In genomic region chr19:17289489-17289888, GRCh38 we compare ENCODE assay signal across 8 cellular contexts. TPM values are rescaled to one million over a fixed set of nuclear protein-coding genes. Genes with fewer than 3 reads are reported as not detected.
A peak's percentile ranks its signal among the peaks of the same experiment; 100 is the strongest.
DNase-seq lines count a peak whose midpoint lies in the region; ATAC-seq and TF ChIP-seq lines count a peak whose summit lies in the region.

No MANE protein-coding gene starts in this region.

- H3K9me3 Mint-ChIP-seq in CD14-positive monocyte, result peaks cover 0 to under 1% (median 0%) of the 10 kb centered on the region in 7 donors
- H3K9me3 Mint-ChIP-seq in activated CD8-positive, alpha-beta T cell treated with anti-CD3 and anti-CD28 coated beads, Interleukin-2, amount 10 ng/mL, durations not matched to agents 7 days and 5 days (ENCODE audit: insufficient read depth), result no peaks in the 10 kb centered on the region
- no peaks in the 10 kb centered on the region for H3K9me3 Mint-ChIP-seq in effector memory CD8-positive, alpha-beta T cell

- no peak overlapping the region for H3K27ac Mint-ChIP-seq in CD14-positive monocyte
- H3K27ac Mint-ChIP-seq in activated CD8-positive, alpha-beta T cell treated with anti-CD3 and anti-CD28 coated beads, Interleukin-2, amount 10 ng/mL, durations not matched to agents 7 days and 5 days, result no peak overlapping the region
- no peak overlapping the region for H3K27ac Mint-ChIP-seq in effector memory CD8-positive, alpha-beta T cell

- peaks cover 9 to 34% of the 10 kb centered on the region in 2 donors for H3K36me3 Mint-ChIP-seq in CD14-positive monocyte
- peaks cover 8% of the 10 kb centered on the region for H3K36me3 Mint-ChIP-seq in activated CD8-positive, alpha-beta T cell treated with anti-CD3 and anti-CD28 coated beads, Interleukin-2, amount 10 ng/mL, durations not matched to agents 7 days and 5 days (ENCODE audit: low read depth)
- no peaks in the 10 kb centered on the region for H3K36me3 Mint-ChIP-seq in effector memory CD8-positive, alpha-beta T cell (ENCODE audit: insufficient read depth)

- no peak for TF ChIP-seq CTCF in CD14-positive monocyte (IDR thresholded peaks at IDR 0.05)
- no peak for TF ChIP-seq CTCF in IMR-90 (conservative IDR thresholded peaks at IDR 0.05; ENCODE audit: low read depth, low read length)

- H3K27me3 ChIP-seq in IMR-90 (ENCODE audit: control insufficient read depth, insufficient read depth, low read length), result no peaks in the 10 kb centered on the region

- H3K56ac ChIP-seq in IMR-90 (ENCODE audit: extremely low read depth, insufficient read depth, low read length), result no peak overlapping the region

- H3K4me1 Mint-ChIP-seq in CD14-positive monocyte, result peaks cover 9% of the 10 kb centered on the region
- H3K4me1 Mint-ChIP-seq in activated CD8-positive, alpha-beta T cell treated with anti-CD3 and anti-CD28 coated beads, Interleukin-2, amount 10 ng/mL, durations not matched to agents 7 days and 5 days (ENCODE audit: low read depth), result peaks cover 12% of the 10 kb centered on the region
- peaks cover 5 to 6% of the 10 kb centered on the region in 2 donors for H3K4me1 Mint-ChIP-seq in effector memory CD8-positive, alpha-beta T cell (ENCODE audit: low read depth in 2 of 2)

- H4K8ac ChIP-seq in IMR-90 (ENCODE audit: low read depth in 2 of 2, low read length in 2 of 2), result peak overlapping the region; percentile 27 to 90; a peak in 3 of 4 replicates

- H3K36me3 ChIP-seq in IMR-90 (ENCODE audit: control insufficient read depth, insufficient read depth, low read length), result peaks cover 5% of the 10 kb centered on the region; the same call in 1 of the 2 replicates

- H3K4me3 ChIP-seq in IMR-90 (ENCODE audit: insufficient read depth, low read depth, low read length), result no peak overlapping the region

- 0 out of 2 replicates have a peak, but pooled peaks cover 3% of the 10 kb centered on the region for H4K20me1 ChIP-seq in IMR-90 (ENCODE audit: insufficient read depth, low read length)

- no peak for TF ChIP-seq POLR2A in IMR-90 (IDR thresholded peaks at IDR 0.05; ENCODE audit: low read depth, low read length)

- in situ Hi-C loops in IMR-90 (cut with MboI; ENCODE audit: low sequenced_read_pairs), result loop anchor here (5.0 to 10.0 kb wide), 2 partner anchors 85 to 217 kb away; no protein-coding TSS in a partner anchor

- no peak overlapping the region for H2BK5ac ChIP-seq in IMR-90 (ENCODE audit: low read depth, low read length, poor library complexity, severe bottlenecking)

- peak overlapping the region; percentile 42; the same call in 1 of the 2 replicates for H3K4me2 ChIP-seq in IMR-90 (ENCODE audit: low read depth, low read length)

- peaks cover 2% of the 10 kb centered on the region; the same call in 1 of the 2 replicates for H3K4me1 ChIP-seq in IMR-90 (ENCODE audit: control insufficient read depth, insufficient read depth, low read length)

- H4K91ac ChIP-seq in IMR-90 (ENCODE audit: insufficient read depth, low read depth, low read length), result no peak overlapping the region

- no peak overlapping the region for H3K23ac ChIP-seq in IMR-90 (ENCODE audit: low read depth, low read length)

- no peak overlapping the region for H2BK15ac ChIP-seq in IMR-90 (ENCODE audit: low read depth, low read length)

- H2BK20ac ChIP-seq in IMR-90 (ENCODE audit: low read depth, low read length), result no peak overlapping the region

- peaks cover 0 to 13% of the 10 kb centered on the region in 2 experiments; a peak in 2 of 4 replicates for H3K79me1 ChIP-seq in IMR-90 (ENCODE audit: low read depth in 1 of 2, low read length in 2 of 2)

- CTCF ChIA-PET in IMR-90 (lab: Yijun Ruan, JAX), result interaction anchor here (0.6 kb wide), 1 partner anchor 10 kb away, joined by 3 read pairs; no protein-coding TSS in a partner anchor
- CTCF ChIA-PET in activated CD8-positive, alpha-beta T cell treated with anti-CD3 and anti-CD28 coated beads, Interleukin-2, amount 10 ng/mL, durations not matched to agents 7 days and 5 days (lab: Charles Lee), result interaction anchor here (0.7 to 5.4 kb wide), 2 partner anchors 7 to 285 kb away, joined by 3 to 33 read pairs; partner anchors contain the start of gene ANKLE1

- H3K4ac ChIP-seq in IMR-90 (ENCODE audit: low read depth, low read length), result peak overlapping the region; percentile 33; the same call in 1 of the 2 replicates

- no peak overlapping the region for H3K27ac ChIP-seq in IMR-90 (ENCODE audit: insufficient read depth, low read length)

- 0 out of 2 replicates have a peak overlapping the region, but pooled peaks have one; percentile 57 for H3K14ac ChIP-seq in IMR-90 (replicated peaks; ENCODE audit: low read depth, low read length)

- no peak overlapping the region for H2AK5ac ChIP-seq in IMR-90 (ENCODE audit: low read depth, low read length)

- H3K18ac ChIP-seq in IMR-90 (ENCODE audit: low read depth, low read length), result no peak overlapping the region

- no TSS peak for BruUV-seq in IMR-90 (replicated peaks; lab: Mats Ljungman, UMichigan)

- H3K9me3 ChIP-seq in IMR-90 (ENCODE audit: control insufficient read depth, insufficient read depth, low read length), result no peaks in the 10 kb centered on the region

- H3K27me3 Mint-ChIP-seq in CD14-positive monocyte (ENCODE audit: low read depth in 3 of 3), result peaks cover 0 to 10% (median 0%) of the 10 kb centered on the region in 3 donors
- peaks cover 4% of the 10 kb centered on the region for H3K27me3 Mint-ChIP-seq in activated CD8-positive, alpha-beta T cell treated with anti-CD3 and anti-CD28 coated beads, Interleukin-2, amount 10 ng/mL, durations not matched to agents 7 days and 5 days (ENCODE audit: low read depth)
- no peaks in the 10 kb centered on the region for H3K27me3 Mint-ChIP-seq in effector memory CD8-positive, alpha-beta T cell

- peak overlapping the region; percentile 92 for H2AFZ ChIP-seq in IMR-90 (replicated peaks; ENCODE audit: low read length, poor library complexity)

- dilution Hi-C loops in IMR-90 (cut with HindIII; ENCODE audit: low sequenced_read_pairs, unreplicated experiment), result no loop called here

- peak overlapping the region; percentile 50 for H2AK9ac ChIP-seq in IMR-90 (replicated peaks; ENCODE audit: low read depth, low read length, poor library complexity)

- H3K9me1 ChIP-seq in IMR-90 (ENCODE audit: insufficient read depth, low read length), result peaks cover 4% of the 10 kb centered on the region; the same call in 1 of the 2 replicates

- no peak overlapping the region for H3K4me3 Mint-ChIP-seq in CD14-positive monocyte
- no peak overlapping the region for H3K4me3 Mint-ChIP-seq in activated CD8-positive, alpha-beta T cell treated with anti-CD3 and anti-CD28 coated beads, Interleukin-2, amount 10 ng/mL, durations not matched to agents 7 days and 5 days
- H3K4me3 Mint-ChIP-seq in effector memory CD8-positive, alpha-beta T cell, result no peak overlapping the region

- intact Hi-C loops in CD14-positive monocyte (cut with micrococcal nuclease), result no loop called here
- intact Hi-C loops in IMR-90 (cut with micrococcal nuclease), result loop anchor here (10.0 kb wide), 1 partner anchor 515 kb away; no protein-coding TSS in a partner anchor
- intact Hi-C loops in Right ventricle myocardium superior (cut with DNase I), result no loop called here
- intact Hi-C loops in sciatic nerve (cut with DNase I), result no loop called here

- TF ChIP-seq RAD21 in IMR-90 (IDR thresholded peaks at IDR 0.05; ENCODE audit: low read length), result no peak

- H4K5ac ChIP-seq in IMR-90 (ENCODE audit: low read depth, low read length), result no peak overlapping the region

- DNase-seq in CD14-positive monocyte (ENCODE audit: low spot score) (peak; percentile 79), IMR-90 (peak; percentile 90), Right ventricle myocardium superior (peak; percentile 86), sciatic nerve (ENCODE audit: low spot score) (peak; percentile 77)
- DNase-seq in activated CD8-positive, alpha-beta T cell treated with anti-CD3 and anti-CD28 coated beads, Interleukin-2, amount 10 ng/mL, durations not matched to agents 7 days and 5 days, result peak; percentile 62
- no peak for DNase-seq in effector memory CD8-positive, alpha-beta T cell

- H2BK120ac ChIP-seq in IMR-90 (ENCODE audit: low read depth, low read length), result 0 out of 2 replicates have a peak overlapping the region, but pooled peaks have one; percentile 30

- POLR2A ChIA-PET in IMR-90 (lab: Charles Lee; ENCODE audit: unreplicated experiment), result no interaction called here
- POLR2A ChIA-PET in activated CD8-positive, alpha-beta T cell treated with anti-CD3 and anti-CD28 coated beads, Interleukin-2, amount 10 ng/mL, durations not matched to agents 7 days and 5 days (lab: Charles Lee), result no interaction called here

- peak; percentile 65 for ATAC-seq in IMR-90 (ENCODE audit: low read depth)
- no peak for ATAC-seq in activated CD8-positive, alpha-beta T cell treated with anti-CD3 and anti-CD28 coated beads, Interleukin-2, amount 10 ng/mL, durations not matched to agents 7 days and 5 days
- peak; percentile 58 for ATAC-seq in Right ventricle myocardium superior (ENCODE audit: poor library complexity)
- no peak for ATAC-seq in sciatic nerve
- no peak for ATAC-seq in GM21390 (IDR thresholded peaks at IDR 0.05; ENCODE audit: unreplicated experiment)
- no peak for ATAC-seq in HG02623 (IDR thresholded peaks at IDR 0.05; ENCODE audit: unreplicated experiment)
- no peak for ATAC-seq in effector memory CD8-positive, alpha-beta T cell (replicated peaks)

- WGBS in IMR-90 (ENCODE audit: extremely low coverage in 2 of 2, insufficient read length in 1 of 2), 2 experiments, result 12% methylated on average over 13 of the region's 22 CpGs; no CpG with 5 or more reads in 1 of the 2 experiments

- H3K9ac ChIP-seq in IMR-90 (ENCODE audit: low read depth, low read length), result no peak overlapping the region

RNA-seq across cellular contexts. Expression of gene ANKLE1, which starts 7.8 kb away (rescaled TPM):
- polyA plus RNA-seq in CD14-positive monocyte (1 to 10 TPM; 1.3 to 2.2 TPM), IMR-90 (2012; rRNA removed) (0.87 and 1.0 TPM in 2 replicates)
- total RNA-seq in IMR-90 (2012; rRNA removed) (under 0.01 and 0.28 TPM in 2 replicates), Right ventricle myocardium superior (0.13 TPM), sciatic nerve (1.7 TPM)
- polyA plus RNA-seq in IMR-90 (2012; cell fraction: cytosol; rRNA removed), result 0.21 and 0.33 TPM in 2 replicates
- polyA plus RNA-seq in IMR-90 (2012; cell fraction: nucleus; rRNA removed; ENCODE audit: low replicate concordance), result 3.9 and 9.0 TPM in 2 replicates
- total RNA-seq in activated CD8-positive, alpha-beta T cell treated with anti-CD3 and anti-CD28 coated beads, Interleukin-2, amount 10 ng/mL, durations not matched to agents 7 days and 5 days, result 10 to 100 TPM; 10.7 to 13.8 TPM

RNA-seq across cellular contexts. Expression of gene ABHD8, which starts 13.7 kb away (rescaled TPM):
- 10 to 100 TPM; 12.5 to 14.9 TPM for polyA plus RNA-seq in CD14-positive monocyte
- total RNA-seq in IMR-90 (2012; rRNA removed), result 3.6 and 3.9 TPM in 2 replicates
- polyA plus RNA-seq in IMR-90 (2012; rRNA removed), result 10.2 and 11.4 TPM in 2 replicates
- 8.5 and 19.6 TPM in 2 replicates for polyA plus RNA-seq in IMR-90 (2012; cell fraction: cytosol; rRNA removed)
- polyA plus RNA-seq in IMR-90 (2012; cell fraction: nucleus; rRNA removed; ENCODE audit: low replicate concordance), result 4.4 and 10.7 TPM in 2 replicates
- 1 to 10 TPM; 8.9 to 9.7 TPM for total RNA-seq in activated CD8-positive, alpha-beta T cell treated with anti-CD3 and anti-CD28 coated beads, Interleukin-2, amount 10 ng/mL, durations not matched to agents 7 days and 5 days
- total RNA-seq in Right ventricle myocardium superior, result 12.2 TPM
- total RNA-seq in sciatic nerve, result 14.9 TPM

RNA-seq across cellular contexts. Expression of gene MRPL34, which starts 16.2 kb away (rescaled TPM):
- polyA plus RNA-seq in CD14-positive monocyte (100 to 1,000 TPM; 155 to 208 TPM), IMR-90 (2012; rRNA removed) (31.7 and 37.0 TPM in 2 replicates)
- total RNA-seq in IMR-90 (2012; rRNA removed) (7.3 and 17.2 TPM in 2 replicates), Right ventricle myocardium superior (224 TPM), sciatic nerve (55.0 TPM)
- 87.8 and 125 TPM in 2 replicates for polyA plus RNA-seq in IMR-90 (2012; cell fraction: cytosol; rRNA removed)
- 22.6 and 29.1 TPM in 2 replicates for polyA plus RNA-seq in IMR-90 (2012; cell fraction: nucleus; rRNA removed; ENCODE audit: low replicate concordance)
- 100 to 1,000 TPM; 112 to 126 TPM for total RNA-seq in activated CD8-positive, alpha-beta T cell treated with anti-CD3 and anti-CD28 coated beads, Interleukin-2, amount 10 ng/mL, durations not matched to agents 7 days and 5 days

RNA-seq across cellular contexts. Expression of gene DDA1, which starts 19.9 kb away (rescaled TPM):
- polyA plus RNA-seq in CD14-positive monocyte (10 to 100 TPM; 22.5 to 23.8 TPM), IMR-90 (2012; rRNA removed) (87.2 and 113 TPM in 2 replicates)
- total RNA-seq in IMR-90 (2012; rRNA removed) (33.7 and 35.0 TPM in 2 replicates), Right ventricle myocardium superior (27.4 TPM), sciatic nerve (29.4 TPM)
- polyA plus RNA-seq in IMR-90 (2012; cell fraction: cytosol; rRNA removed), result 105 and 131 TPM in 2 replicates
- 54.5 and 126 TPM in 2 replicates for polyA plus RNA-seq in IMR-90 (2012; cell fraction: nucleus; rRNA removed; ENCODE audit: low replicate concordance)
- total RNA-seq in activated CD8-positive, alpha-beta T cell treated with anti-CD3 and anti-CD28 coated beads, Interleukin-2, amount 10 ng/mL, durations not matched to agents 7 days and 5 days, result 10 to 100 TPM; 44.6 to 49.8 TPM

RNA-seq across cellular contexts. Expression of gene BABAM1, which starts 22.2 kb away (rescaled TPM):
- polyA plus RNA-seq in CD14-positive monocyte (100 to 1,000 TPM in 1 of 2 donors, 10 to 100 TPM in 1; 90.3 to 106 TPM), IMR-90 (2012; rRNA removed) (95.1 and 106 TPM in 2 replicates)
- total RNA-seq in IMR-90 (2012; rRNA removed) (76.7 and 101 TPM in 2 replicates), Right ventricle myocardium superior (77.9 TPM), sciatic nerve (66.6 TPM)
- polyA plus RNA-seq in IMR-90 (2012; cell fraction: cytosol; rRNA removed), result 102 and 118 TPM in 2 replicates
- polyA plus RNA-seq in IMR-90 (2012; cell fraction: nucleus; rRNA removed; ENCODE audit: low replicate concordance), result 135 and 157 TPM in 2 replicates
- 100 to 1,000 TPM; 116 to 117 TPM for total RNA-seq in activated CD8-positive, alpha-beta T cell treated with anti-CD3 and anti-CD28 coated beads, Interleukin-2, amount 10 ng/mL, durations not matched to agents 7 days and 5 days

Comparison
In these comparisons a context has a peak if more than half of its experiments do, and no peak if none do; other contexts are left out.
1. DNase-seq: peak in CD14-positive monocyte (single experiment), IMR-90 (single experiment), activated CD8-positive, alpha-beta T cell treated with anti-CD3 and anti-CD28 coated beads, Interleukin-2, amount 10 ng/mL, durations not matched to agents 7 days and 5 days (single experiment), Right ventricle myocardium superior (single experiment) and sciatic nerve (single experiment); none in effector memory CD8-positive, alpha-beta T cell (0 of 3).
2. ATAC-seq: peak in IMR-90 (single experiment) and Right ventricle myocardium superior (single experiment); none in activated CD8-positive, alpha-beta T cell treated with anti-CD3 and anti-CD28 coated beads, Interleukin-2, amount 10 ng/mL, durations not matched to agents 7 days and 5 days (single experiment), sciatic nerve (single experiment), GM21390 (single experiment), HG02623 (single experiment) and effector memory CD8-positive, alpha-beta T cell (single experiment).